12 cellular contexts compared by ENCODE assay signal in the genomic region with DNA sequence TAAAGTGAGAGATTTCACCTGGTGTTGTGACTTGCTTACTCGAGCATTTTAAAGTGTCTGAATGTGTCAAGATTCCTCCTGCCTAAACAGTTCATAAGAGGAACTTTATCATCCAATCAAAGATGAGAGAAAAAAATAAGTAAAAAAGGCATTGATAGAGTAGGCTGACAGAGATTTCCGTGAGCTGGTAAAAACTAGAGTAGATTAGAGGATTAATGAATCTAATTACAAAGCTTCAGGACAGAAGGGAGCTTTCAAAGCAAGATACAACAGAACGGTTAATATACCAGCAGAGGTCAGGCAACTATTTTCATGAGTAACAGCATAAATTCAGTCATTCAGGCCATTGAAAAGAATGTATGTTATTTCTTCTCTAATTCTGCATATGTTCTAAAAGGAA.
DNase-seq lines count a peak whose midpoint lies in the region; TF ChIP-seq lines count a peak whose summit lies in the region.
"Had no signal": no experiment of that assay in that cellular context is flagged by ENCODE, and none has a peak within 500 bp of the region (broad histone marks: within the 10 kb centered on the region; RNA-seq: fewer than 3 reads in every experiment).

No MANE protein-coding gene starts in this region.

- H3K27me3 ChIP-seq in SK-N-SH (ENCODE audit: insufficient read depth) (no peaks in the 10 kb centered on the region), endodermal cell (ENCODE audit: control insufficient read depth, insufficient read depth, low read length, poor library complexity, severe bottlenecking) (no peaks in the 10 kb centered on the region)

- H3K9me3 Mint-ChIP-seq in endodermal cell = no peaks in the 10 kb centered on the region
- H3K9me3 Mint-ChIP-seq: CD8-positive, alpha-beta T cell had no signal

- H3K36me3 ChIP-seq in SK-N-SH (replicated peaks in 1 of 2; ENCODE audit: control insufficient read depth in 1 of 2, insufficient read depth in 2 of 2, low read length in 1 of 2) = peaks cover 0 to 48% of the 10 kb centered on the region in 2 experiments
- H3K36me3 ChIP-seq in endodermal cell (ENCODE audit: control insufficient read depth, insufficient read depth, low read length) = no peaks in the 10 kb centered on the region

- H3K4me3 ChIP-seq in SK-N-SH (ENCODE audit: low read depth in 2 of 2, low read length in 1 of 2) (no peak overlapping the region), endodermal cell (ENCODE audit: low read length) (no peak overlapping the region)

- no peak overlapping the region for H3K27ac Mint-ChIP-seq in endodermal cell
- H3K27ac Mint-ChIP-seq: CD14-positive monocyte; CD8-positive, alpha-beta T cell had no signal

- no peaks in the 10 kb centered on the region for H3K36me3 Mint-ChIP-seq in endodermal cell (ENCODE audit: low read depth)
- H3K36me3 Mint-ChIP-seq: CD14-positive monocyte; CD8-positive, alpha-beta T cell had no signal

- peak; percentile 55 for TF ChIP-seq RAD21 in SK-N-SH (IDR thresholded peaks at IDR 0.05; ENCODE audit: low read length)

- peak in 1 of 2 experiments; percentile 61; a peak in 1 of 4 replicates for TF ChIP-seq EP300 in SK-N-SH (IDR thresholded peaks at IDR 0.05; ENCODE audit: borderline replicate concordance in 1 of 2, low read depth in 1 of 2, low read length in 1 of 2)

- CTCF ChIA-PET in SK-N-SH (lab: Yijun Ruan, JAX) = interaction anchor here (0.7 to 1.5 kb wide), 4 partner anchors 59 to 264 kb away, joined by 3 to 4 read pairs (median 3); a partner anchor contains a TSS

- no peak overlapping the region for H3K4me2 ChIP-seq in SK-N-SH

- no peak overlapping the region for H2AFZ ChIP-seq in SK-N-SH (ENCODE audit: low read depth)

- peaks cover 12% of the 10 kb centered on the region; the same call in 1 of the 2 replicates for H3K79me2 ChIP-seq in SK-N-SH (ENCODE audit: insufficient read depth)

- no peak overlapping the region for H3K4me3 Mint-ChIP-seq in endodermal cell
- H3K4me3 Mint-ChIP-seq: CD14-positive monocyte; CD8-positive, alpha-beta T cell had no signal

- peaks cover 0 to 10% of the 10 kb centered on the region in 2 experiments; a peak in 2 of 4 replicates for H3K4me1 ChIP-seq in SK-N-SH (ENCODE audit: control insufficient read depth in 1 of 2, insufficient read depth in 2 of 2, low read depth in 1 of 2, low read length in 1 of 2)
- no peaks in the 10 kb centered on the region for H3K4me1 ChIP-seq in endodermal cell (ENCODE audit: control insufficient read depth, insufficient read depth, low read length)

- no peak overlapping the region for H3K9ac ChIP-seq in SK-N-SH
- no peak overlapping the region for H3K9ac ChIP-seq in endodermal cell (ENCODE audit: extremely low read depth, low read length, poor library complexity, severe bottlenecking)

- no peaks in the 10 kb centered on the region for H4K20me1 ChIP-seq in SK-N-SH (ENCODE audit: insufficient read depth)

- DNase-seq in NCI-H524 (lab: John Stamatoyannopoulos, UW) (peak; percentile 18 to 49), NCI-H524 treated with DMSO at 0.1 percent for 48 hours (lab: John Stamatoyannopoulos, UW) (no peak), SK-N-SH (peak; percentile 49), endodermal cell (no peak), NCI-H2227 treated with DMSO at 0.1 percent for 48 hours (lab: John Stamatoyannopoulos, UW) (no peak), NK-92 (lab: John Stamatoyannopoulos, UW; ENCODE audit: unreplicated experiment) (no peak)
- DNase-seq in activated CD8-positive, alpha-beta memory T cell treated with anti-CD3 and anti-CD28 coated beads, Interleukin-2, amount 50 U/mL, for 48 hours = no peak
- DNase-seq: CD8-positive, alpha-beta T cell; COR-L47; HCEC 1CT had no signal

- 75% methylated on average over 3 of the region's 3 CpGs for WGBS in SK-N-SH (ENCODE audit: low lambda C conversion rate)
- WGBS in endodermal cell (ENCODE audit: insufficient coverage in 1 of 2, insufficient read length in 1 of 2), 2 experiments = 88 to 100% methylated on average over 1 to 3 of the region's 3 CpGs

- TF ChIP-seq CTCF in SK-N-SH (IDR thresholded peaks at IDR 0.05) = no peak
- peak; percentile 22 for TF ChIP-seq CTCF in endodermal cell (conservative IDR thresholded peaks at IDR 0.05)

- H3K4me1 Mint-ChIP-seq in endodermal cell = peaks cover 2% of the 10 kb centered on the region
- H3K4me1 Mint-ChIP-seq: CD14-positive monocyte had no signal

- POLR2A ChIA-PET in SK-N-SH (lab: Yijun Ruan, JAX) = no interaction called here

- H3K27me3 Mint-ChIP-seq in endodermal cell (ENCODE audit: insufficient read depth) = no peaks in the 10 kb centered on the region

- H3K27ac ChIP-seq in SK-N-SH (ENCODE audit: low read depth in 2 of 2, low read length in 1 of 2) (peak overlapping the region in 1 of 2 experiments; percentile 69; a peak in 2 of 4 replicates), endodermal cell (ENCODE audit: low read depth, low read length) (no peak overlapping the region)
- H3K27ac ChIP-seq: 22Rv1 had no signal

- H3F3A ChIP-seq in SK-N-SH (replicated peaks; ENCODE audit: insufficient read depth) = peaks cover 5% of the 10 kb centered on the region

- H3K9me2 ChIP-seq in SK-N-SH = no peaks in the 10 kb centered on the region

- no peaks in the 10 kb centered on the region for H3K9me3 ChIP-seq in SK-N-SH
- no peaks in the 10 kb centered on the region for H3K9me3 ChIP-seq in endodermal cell (ENCODE audit: control insufficient read depth, low read length)

TF ChIP-seq in SK-N-SH, 30 proteins besides CTCF, POLR2A, EP300 and RAD21:
- TF ChIP-seq JUND (IDR thresholded peaks at IDR 0.05) (no peak), GATA2 (CRISPR knock-in tag; IDR thresholded peaks at IDR 0.05) (peak; percentile 53), CHD2 (IDR thresholded peaks at IDR 0.05; ENCODE audit: low read length, partially characterized antibody) (peak; percentile 17)

Comparison
In these comparisons a context has a peak if more than half of its experiments do, and no peak if none do; other contexts are left out.
1. DNase-seq: peak in NCI-H524 (2 of 2) and SK-N-SH (single experiment); none in NCI-H524 treated with DMSO at 0.1 percent for 48 hours (single experiment), endodermal cell (single experiment), NCI-H2227 treated with DMSO at 0.1 percent for 48 hours (single experiment), NK-92 (single experiment) and activated CD8-positive, alpha-beta memory T cell treated with anti-CD3 and anti-CD28 coated beads, Interleukin-2, amount 50 U/mL, for 48 hours (single experiment).